Comparison of ENCODE assay signal across 8 cellular contexts in genomic region chr18:8703781-8704301, GRCh38. TPM values are rescaled to one million over a fixed set of nuclear protein-coding genes. Genes with fewer than 3 reads are reported as not detected.
DNase-seq lines count a peak whose midpoint lies in the region; ATAC-seq and TF ChIP-seq lines count a peak whose summit lies in the region.

No MANE protein-coding gene starts in this region.

- intact Hi-C loops in activated CD4-positive, alpha-beta memory T cell treated with anti-CD3 and anti-CD28 coated beads for 36 hours (cut with micrococcal nuclease), result loop anchor here (2.0 to 10.0 kb wide), 3 partner anchors 433 to 911 kb away; partner anchors contain the start of genes ANKRD12, PPP4R1 and TWSG1
- intact Hi-C loops in spleen (cut with DNase I; ENCODE audit: low total_unique reads), result no loop called here

- H3K9me3 ChIP-seq in hepatocyte (ENCODE audit: low read depth) (no peaks in the 10 kb centered on the region), spleen (no peaks in the 10 kb centered on the region)

- TF ChIP-seq POLR2A in spleen (IDR thresholded peaks at IDR 0.05), result no peak

- H3K36me3 ChIP-seq in hepatocyte (replicated peaks; ENCODE audit: insufficient read depth, low read depth) (no peaks in the 10 kb centered on the region), spleen (no peaks in the 10 kb centered on the region)

- H3K27me3 Mint-ChIP-seq in activated CD4-positive, alpha-beta memory T cell treated with anti-CD3 and anti-CD28 coated beads for 36 hours, result peaks cover 46% of the 10 kb centered on the region

- peak overlapping the region; percentile 36 for H3K4me3 ChIP-seq in hepatocyte
- H3K4me3 ChIP-seq in spleen, result peak overlapping the region in 4 of 8 donors; percentile 65 to 93 (median 75)

- CTCF ChIA-PET in activated CD4-positive, alpha-beta memory T cell treated with anti-CD3 and anti-CD28 coated beads for 36 hours (lab: Charles Lee), result interaction anchor here (0.8 to 1.7 kb wide), 5 partner anchors 8 to 284 kb away, joined by 3 to 7 read pairs (median 3); no protein-coding TSS in a partner anchor

- H3K27ac Mint-ChIP-seq in activated CD4-positive, alpha-beta memory T cell treated with anti-CD3 and anti-CD28 coated beads for 36 hours, result no peak overlapping the region

- H3K27ac ChIP-seq in hepatocyte, result peak overlapping the region; percentile 87
- H3K27ac ChIP-seq in spleen, result no peak overlapping the region

- peaks cover 14% of the 10 kb centered on the region for H3K4me1 Mint-ChIP-seq in activated CD4-positive, alpha-beta memory T cell treated with anti-CD3 and anti-CD28 coated beads for 36 hours (ENCODE audit: low read depth)

- no peaks in the 10 kb centered on the region for H3K9me2 ChIP-seq in hepatocyte (replicated peaks; ENCODE audit: insufficient read depth)

- ATAC-seq in GM18870 (IDR thresholded peaks at IDR 0.05; ENCODE audit: unreplicated experiment), result no peak

- H3K27me3 ChIP-seq in hepatocyte (no peaks in the 10 kb centered on the region), spleen (replicated peaks in 1 of 7) (peaks cover 0 to 90% (median 30%) of the 10 kb centered on the region in 7 donors)

- peaks cover 21% of the 10 kb centered on the region for H3K4me1 ChIP-seq in hepatocyte (ENCODE audit: insufficient read depth)
- peaks cover 8 to 38% (median 30%) of the 10 kb centered on the region in 6 donors for H3K4me1 ChIP-seq in spleen

- POLR2A ChIA-PET in activated CD4-positive, alpha-beta memory T cell treated with anti-CD3 and anti-CD28 coated beads for 36 hours (lab: Charles Lee), result no interaction called here

- H3K9me3 Mint-ChIP-seq in activated CD4-positive, alpha-beta memory T cell treated with anti-CD3 and anti-CD28 coated beads for 36 hours, result no peaks in the 10 kb centered on the region

- peaks cover 2% of the 10 kb centered on the region for H3K36me3 Mint-ChIP-seq in activated CD4-positive, alpha-beta memory T cell treated with anti-CD3 and anti-CD28 coated beads for 36 hours

- TF ChIP-seq CTCF in hepatocyte (IDR thresholded peaks at IDR 0.05; ENCODE audit: poor library complexity), result no peak
- TF ChIP-seq CTCF in spleen (IDR thresholded peaks at IDR 0.05 in 8 of 11, conservative IDR thresholded peaks at IDR 0.05 in 3 of 11), result no peak

- peak overlapping the region; percentile 84 for H3K4me3 Mint-ChIP-seq in activated CD4-positive, alpha-beta memory T cell treated with anti-CD3 and anti-CD28 coated beads for 36 hours

- peaks cover 10% of the 10 kb centered on the region for H4K20me1 ChIP-seq in hepatocyte (ENCODE audit: insufficient read depth, poor library complexity, severe bottlenecking)

- peaks cover 16% of the 10 kb centered on the region for H3K79me2 ChIP-seq in hepatocyte

- H3K4me2 ChIP-seq in hepatocyte, result peak overlapping the region; percentile 94

- peak; percentile 57 for DNase-seq in NCI-H146 (lab: John Stamatoyannopoulos, UW)
- no peak for DNase-seq in NCI-H146 treated with DMSO at 0.1 percent for 48 hours (lab: John Stamatoyannopoulos, UW; ENCODE audit: unreplicated experiment)
- no peak for DNase-seq in activated CD4-positive, alpha-beta memory T cell treated with anti-CD3 and anti-CD28 coated beads for 36 hours
- DNase-seq in hepatocyte (ENCODE audit: low spot score), result no peak
- DNase-seq in spleen, result peak; percentile 77
- no peak for DNase-seq in NCI-H1694 (lab: John Stamatoyannopoulos, UW)
- no peak for DNase-seq in retina

- 69% methylated on average over 16 of the region's 16 CpGs for WGBS in hepatocyte (ENCODE audit: low lambda C conversion rate, missing lambda C conversion rate)
- WGBS in spleen, 5 donors, result 35 to 64% (median 41%) methylated on average over 14 to 16 of the region's 16 CpGs

- H2AFZ ChIP-seq in hepatocyte, result peak overlapping the region; percentile 78

RNA-seq across cellular contexts. Expression of gene MTCL1, which starts 1.5 kb away (rescaled TPM):
- under 1 TPM; 0.40 to 0.56 TPM for total RNA-seq in activated CD4-positive, alpha-beta memory T cell treated with anti-CD3 and anti-CD28 coated beads for 36 hours
- total RNA-seq in hepatocyte (16.5 and 19.7 TPM in 2 replicates), spleen (1 to 10 TPM; 2.5 to 7.5 (median 5.0) TPM)
- polyA plus RNA-seq in hepatocyte (10.6 and 13.0 TPM in 2 replicates), spleen (1 to 10 TPM; 1.6 to 4.4 (median 2.8) TPM)

Comparison
In these comparisons a context has a peak if more than half of its experiments do, and no peak if none do; other contexts are left out.
1. DNase-seq: peak in NCI-H146 (single experiment) and spleen (single experiment); none in NCI-H146 treated with DMSO at 0.1 percent for 48 hours (single experiment), activated CD4-positive, alpha-beta memory T cell treated with anti-CD3 and anti-CD28 coated beads for 36 hours (single experiment), hepatocyte (single experiment), NCI-H1694 (single experiment) and retina (single experiment).